In genomic region chr18:67379991-67380390, GRCh38 we compare ENCODE assay signal across 20 cellular contexts.
DNase-seq lines count a peak whose midpoint lies in the region; FAIRE-seq and TF ChIP-seq lines count a peak whose summit lies in the region.
"Had no signal": no experiment of that assay in that cellular context is flagged by ENCODE, and none has a peak within 500 bp of the region (broad histone marks: within the 10 kb centered on the region; RNA-seq: fewer than 3 reads in every experiment).

No MANE protein-coding gene starts in this region.

- H3K79me2 ChIP-seq in osteoblast (ENCODE audit: insufficient read depth, low read length) = no peaks in the 10 kb centered on the region

- peak overlapping the region; percentile 90 for H3K27ac Mint-ChIP-seq in chondrocyte (ENCODE audit: unreplicated experiment)
- H3K27ac Mint-ChIP-seq: CD4-positive, alpha-beta T cell had no signal

- H3K9me3 Mint-ChIP-seq in chondrocyte (ENCODE audit: low read depth) = peaks cover 15% of the 10 kb centered on the region
- H3K9me3 Mint-ChIP-seq: CD4-positive, alpha-beta T cell had no signal

- no peaks in the 10 kb centered on the region for H3K9me3 ChIP-seq in osteoblast (ENCODE audit: low read depth, low read length)
- H3K9me3 ChIP-seq: BE2C, Caco-2, HAP-1 had no signal

- peaks cover 6% of the 10 kb centered on the region for H3K36me3 Mint-ChIP-seq in chondrocyte (ENCODE audit: low read depth)

- TF ChIP-seq CTCF in chondrocyte (IDR thresholded peaks at IDR 0.05) (no peak), osteoblast (IDR thresholded peaks at IDR 0.05; ENCODE audit: extremely low read depth, low read depth, low read length) (no peak)

- no peaks in the 10 kb centered on the region for H4K20me1 ChIP-seq in osteoblast (ENCODE audit: insufficient read depth, low read length)

- H3K27me3 ChIP-seq in osteoblast (ENCODE audit: insufficient read depth, low read length) = no peaks in the 10 kb centered on the region
- H3K27me3 ChIP-seq: BE2C had no signal

- H3K27ac ChIP-seq in osteoblast (ENCODE audit: low read depth, low read length) = no peak overlapping the region
- H3K27ac ChIP-seq: GM23248 had no signal

- H3K4me1 Mint-ChIP-seq in chondrocyte (ENCODE audit: low read depth) = peaks cover 16% of the 10 kb centered on the region

- no peaks in the 10 kb centered on the region for H3K4me1 ChIP-seq in osteoblast (ENCODE audit: insufficient read depth, low read length)
- H3K4me1 ChIP-seq: BE2C, HAP-1 had no signal

- no peaks in the 10 kb centered on the region for H3K27me3 Mint-ChIP-seq in chondrocyte (ENCODE audit: low read depth)
- H3K27me3 Mint-ChIP-seq: CD4-positive, alpha-beta T cell had no signal

- DNase-seq in chondrocyte (ENCODE audit: low spot score) = no peak
- peak; percentile 50 for DNase-seq in fibroblast of peridontal ligament (ENCODE audit: extremely low read depth)
- peak; percentile 51 for DNase-seq in osteoblast (ENCODE audit: insufficient read length, low spot score, missing footprints)
- peak; percentile 21 for DNase-seq in stromal cell of bone marrow (ENCODE audit: low read depth)
- no peak for DNase-seq in DMS79 (lab: John Stamatoyannopoulos, UW)
- no peak for DNase-seq in stimulated activated CD4-positive, alpha-beta T cell treated with anti-CD3 and anti-CD28 coated beads, Interleukin-4, amount 100 ng/mL, for 4 hours
- no peak for DNase-seq in frontal cortex (ENCODE audit: low spot score in 2 of 2)
- no peak for DNase-seq in glomerular visceral epithelial cell (ENCODE audit: extremely low spot score)
- DNase-seq: ACHN; BE2C; C1 segment of cervical spinal cord; Caco-2; CD4-positive, alpha-beta T cell; GDM1; GM23248 had no signal

- no peak overlapping the region for H3K4me2 ChIP-seq in osteoblast (ENCODE audit: insufficient read depth, low read length)

- no peak overlapping the region for H3K4me3 Mint-ChIP-seq in chondrocyte (ENCODE audit: unreplicated experiment)
- H3K4me3 Mint-ChIP-seq: CD4-positive, alpha-beta T cell had no signal

- H2AFZ ChIP-seq in osteoblast (ENCODE audit: low read length) = no peak overlapping the region
- H2AFZ ChIP-seq: GM23248 had no signal

- no peak overlapping the region for H3K4me3 ChIP-seq in osteoblast (ENCODE audit: insufficient read depth, low read length)
- H3K4me3 ChIP-seq: GM23248, HAP-1 had no signal

- H3K36me3 ChIP-seq in osteoblast (ENCODE audit: insufficient read depth, low read length) = no peaks in the 10 kb centered on the region
- H3K36me3 ChIP-seq: BE2C, HAP-1 had no signal

- no peak for FAIRE-seq in frontal cortex (lab: Jason Lieb, UNC)
- FAIRE-seq: A204.1, GM12892, GM18507, HepG2 had no signal

Comparison
In these comparisons a context has a peak if more than half of its experiments do, and no peak if none do; other contexts are left out.
1. DNase-seq: peak in fibroblast of peridontal ligament (single experiment), osteoblast (single experiment) and stromal cell of bone marrow (single experiment); none in chondrocyte (single experiment), DMS79 (single experiment), stimulated activated CD4-positive, alpha-beta T cell treated with anti-CD3 and anti-CD28 coated beads, Interleukin-4, amount 100 ng/mL, for 4 hours (0 of 2), frontal cortex (0 of 2) and glomerular visceral epithelial cell (single experiment).